ENCODE assay signal across 8 cellular contexts in the genomic region with DNA sequence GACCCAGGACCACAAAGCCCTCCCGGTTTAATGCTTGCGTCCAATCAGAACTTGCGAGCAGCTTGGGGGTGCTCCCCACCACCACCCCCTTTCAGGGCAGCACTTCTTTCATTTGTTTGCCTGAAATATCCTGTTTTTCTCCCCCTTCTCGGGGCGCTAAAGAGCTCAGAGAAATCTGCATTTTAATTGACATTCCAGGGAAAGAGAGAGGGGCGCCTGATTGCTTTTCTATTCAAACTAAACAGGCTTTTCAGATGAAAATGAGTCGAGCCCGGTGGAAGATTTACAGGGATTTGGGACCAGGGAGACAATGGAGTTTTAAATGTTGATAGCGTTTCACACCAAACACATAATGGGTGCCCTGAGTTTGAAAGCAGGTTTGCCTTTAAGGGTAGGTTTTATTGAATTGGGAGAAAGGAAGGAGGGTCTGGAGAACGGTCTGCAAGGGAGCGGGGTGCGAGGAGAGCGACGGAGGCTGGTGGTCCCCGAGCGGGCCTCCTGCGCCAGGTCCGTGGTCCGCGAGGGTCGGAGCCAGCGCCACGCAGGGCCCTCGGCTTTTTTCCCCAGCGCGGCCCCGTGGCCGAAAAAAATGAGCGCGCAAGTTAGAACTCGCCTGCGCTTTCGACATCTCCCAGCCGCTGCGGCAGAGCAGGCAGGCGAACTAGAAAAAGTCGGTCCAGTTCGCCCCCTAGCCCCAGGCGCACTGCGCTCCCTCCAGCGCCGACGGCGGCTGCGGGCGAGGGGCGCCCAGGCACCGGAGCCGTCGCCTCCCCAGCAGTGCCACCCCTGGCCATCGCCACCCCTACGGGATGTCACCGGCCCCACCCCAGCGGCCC. TPM values are rescaled to one million over a fixed set of nuclear protein-coding genes. Genes with fewer than 3 reads are reported as not detected.
A peak's percentile ranks its signal among the peaks of the same experiment; 100 is the strongest.
DNase-seq lines count a peak whose midpoint lies in the region; ATAC-seq and TF ChIP-seq lines count a peak whose summit lies in the region.

No MANE protein-coding gene starts in this region.

- no peaks in the 10 kb centered on the region for H3K9me3 Mint-ChIP-seq in osteocyte (ENCODE audit: unreplicated experiment)

- DNase-seq in DMS 273 treated with DMSO at 0.1 percent for 48 hours (lab: John Stamatoyannopoulos, UW) (peak; percentile 7), SJCRH30 (peak; percentile 62 to 67), heart right ventricle (peak; percentile 16 to 24), osteocyte (ENCODE audit: extremely low spot score, unreplicated experiment) (no peak), SIG-M5 treated with dmso at 0.1 percent for 504 hours (lab: John Stamatoyannopoulos, UW; ENCODE audit: unreplicated experiment) (no peak), G401 (ENCODE audit: low spot score) (no peak)

- in situ Hi-C loops in G401 (cut with HindIII; ENCODE audit: low sequenced_read_pairs) = no loop called here

- H3K4me3 Mint-ChIP-seq in osteocyte (ENCODE audit: unreplicated experiment) = peak overlapping the region; percentile 84

- peaks cover 35% of the 10 kb centered on the region for H3K27me3 Mint-ChIP-seq in osteocyte (ENCODE audit: unreplicated experiment)

- H3K27ac ChIP-seq in SJCRH30 (peak overlapping the region; percentile 64), heart right ventricle (no peak overlapping the region)

- H3K36me3 Mint-ChIP-seq in osteocyte (ENCODE audit: unreplicated experiment) = no peaks in the 10 kb centered on the region

- H3K4me3 ChIP-seq in SJCRH30 = peak overlapping the region; percentile 81
- peak overlapping the region in 9 of 10 donors; percentile 31 to 60 (median 44) for H3K4me3 ChIP-seq in heart right ventricle

- intact Hi-C loops in heart right ventricle (cut with DNase I) = no loop called here

- H3K27me3 ChIP-seq in SJCRH30 (no peaks in the 10 kb centered on the region), heart right ventricle (peaks cover 11 to 88% (median 77%) of the 10 kb centered on the region in 7 donors)

- ATAC-seq in heart right ventricle (peak in 7 of 8 donors; percentile 13 to 64 (median 43)), GM19397 (IDR thresholded peaks at IDR 0.05; ENCODE audit: unreplicated experiment) (no peak), GM21447 (IDR thresholded peaks at IDR 0.05; ENCODE audit: unreplicated experiment) (no peak)

- H3K4me1 ChIP-seq in SJCRH30 (peaks cover 3% of the 10 kb centered on the region; the same call in 1 of the 2 replicates), heart right ventricle (peaks cover 0 to 19% (median 15%) of the 10 kb centered on the region in 9 donors)

- peaks cover 13% of the 10 kb centered on the region for H3K4me1 Mint-ChIP-seq in osteocyte (ENCODE audit: unreplicated experiment)

- H3K27ac Mint-ChIP-seq in osteocyte (ENCODE audit: unreplicated experiment) = peak overlapping the region; percentile 63

- WGBS in heart right ventricle, 2 donors = 10 to 11% methylated on average over 54 of the region's 54 CpGs

- peak in 5 of 9 donors; percentile 12 to 41 (median 36) for TF ChIP-seq CTCF in heart right ventricle (IDR thresholded peaks at IDR 0.05)
- peak; percentile 51 for TF ChIP-seq CTCF in osteocyte (IDR thresholded peaks at IDR 0.05)

- H3K36me3 ChIP-seq in SJCRH30 = peaks cover 8% of the 10 kb centered on the region; the same call in 1 of the 2 replicates
- no peaks in the 10 kb centered on the region for H3K36me3 ChIP-seq in heart right ventricle

- H3K9me3 ChIP-seq in SJCRH30 (replicated peaks) (no peaks in the 10 kb centered on the region), heart right ventricle (no peaks in the 10 kb centered on the region)

RNA-seq across cellular contexts. Expression of gene FGFR2, which starts 1.4 kb away (rescaled TPM):
- total RNA-seq in SJCRH30 (2014; rRNA removed; shearing (Covaris generic)) = 44.8 and 45.9 TPM in 2 replicates
- under 1 TPM; 0.09 to 0.81 (median 0.59) TPM for total RNA-seq in heart right ventricle
- under 1 TPM; 0.22 to 0.33 TPM for polyA plus RNA-seq in heart right ventricle
- total RNA-seq in osteocyte = 8.0 and 10.3 TPM in 2 replicates
- total RNA-seq in G401 (2014; rRNA removed; shearing (Covaris generic)) = 279 and 323 TPM in 2 replicates

Comparison
In these comparisons a context has a peak if more than half of its experiments do, and no peak if none do; other contexts are left out.
1. DNase-seq: peak in DMS 273 treated with DMSO at 0.1 percent for 48 hours (single experiment), SJCRH30 (2 of 2) and heart right ventricle (2 of 2); none in osteocyte (single experiment), SIG-M5 treated with dmso at 0.1 percent for 504 hours (single experiment) and G401 (single experiment).
2. ATAC-seq: peak in heart right ventricle (7 of 8); none in GM19397 (single experiment) and GM21447 (single experiment).